ENCODE assay signal across 16 cellular contexts in genomic region chr3:177686671-177687070, GRCh38.
DNase-seq lines count a peak whose midpoint lies in the region; ATAC-seq, FAIRE-seq and TF ChIP-seq lines count a peak whose summit lies in the region.
"Had no signal": no experiment of that assay in that cellular context is flagged by ENCODE, and none has a peak within 500 bp of the region (broad histone marks: within the 10 kb centered on the region; RNA-seq: fewer than 3 reads in every experiment).

No MANE protein-coding gene starts in this region.

- H3K27ac Mint-ChIP-seq in GM23338 (no peak overlapping the region), nephron progenitor cell (peak overlapping the region; percentile 15)
- H3K27ac Mint-ChIP-seq in CD4-positive, alpha-beta T cell: no peak overlapping the region
- H3K27ac Mint-ChIP-seq: B cell had no signal

- BruUV-seq in K562 (replicated peaks; lab: Mats Ljungman, UMichigan): no TSS peak

- no peaks in the 10 kb centered on the region for H3K9me3 ChIP-seq in K562 (replicated peaks; ENCODE audit: control insufficient read depth, insufficient read depth, low read depth, low read length)
- no peaks in the 10 kb centered on the region for H3K9me3 ChIP-seq in CD4-positive, alpha-beta T cell (ENCODE audit: control insufficient read depth, low read length)
- H3K9me3 ChIP-seq: HAP-1 had no signal

- H3K9me1 ChIP-seq in K562 (ENCODE audit: control insufficient read depth, insufficient read depth, low read length): no peaks in the 10 kb centered on the region

- H3K4me1 Mint-ChIP-seq in GM23338 (peaks cover 22% of the 10 kb centered on the region), nephron progenitor cell (peaks cover 47% of the 10 kb centered on the region)
- H3K4me1 Mint-ChIP-seq in CD4-positive, alpha-beta T cell (ENCODE audit: low read depth): peaks cover 6% of the 10 kb centered on the region

- H3K27me3 Mint-ChIP-seq in GM23338 (ENCODE audit: insufficient read depth, low read depth, poor library complexity) (peaks cover 2% of the 10 kb centered on the region), nephron progenitor cell (ENCODE audit: low read depth, poor library complexity) (peaks cover 4% of the 10 kb centered on the region)
- H3K27me3 Mint-ChIP-seq in CD4-positive, alpha-beta T cell: no peaks in the 10 kb centered on the region

- H3K4me3 Mint-ChIP-seq in GM23338 (no peak overlapping the region), nephron progenitor cell (no peak overlapping the region)
- no peak overlapping the region for H3K4me3 Mint-ChIP-seq in CD4-positive, alpha-beta T cell
- H3K4me3 Mint-ChIP-seq: B cell; CD4-positive, alpha-beta memory T cell had no signal

- H4K20me1 ChIP-seq in GM23338 (replicated peaks; ENCODE audit: insufficient read depth) (no peaks in the 10 kb centered on the region), K562 (replicated peaks; ENCODE audit: control insufficient read depth, insufficient read depth, low read length) (no peaks in the 10 kb centered on the region)

- H3K9ac ChIP-seq in K562 (ENCODE audit: insufficient read depth in 1 of 2, low read depth in 2 of 2, low read length in 2 of 2): no peak overlapping the region

- intact Hi-C loops in K562 (cut with micrococcal nuclease) (no loop called here), posterior cingulate gyrus (cut with DNase I) (no loop called here)
- intact Hi-C loops in CD4-positive, alpha-beta T cell (cut with DNase I, micrococcal nuclease): loop anchor here in 1 of 2 experiments (10.0 kb wide), 1 partner anchor 632 kb away; no protein-coding TSS in a partner anchor

- TF ChIP-seq CTCF in GM23338 (conservative IDR thresholded peaks at IDR 0.05; ENCODE audit: low read depth in 2 of 2) (no peak), K562 (IDR thresholded peaks at IDR 0.05 in 2 of 3, conservative IDR thresholded peaks at IDR 0.05 in 1 of 3; ENCODE audit: insufficient read depth in 2 of 3, low read depth in 1 of 3, low read length in 3 of 3) (no peak), nephron progenitor cell (IDR thresholded peaks at IDR 0.05) (no peak)
- TF ChIP-seq CTCF in CD4-positive, alpha-beta T cell (IDR thresholded peaks at IDR 0.05): no peak

- no peaks in the 10 kb centered on the region for H3F3A ChIP-seq in GM23338 (replicated peaks; ENCODE audit: low read depth)

- no peak for FAIRE-seq in K562 (lab: Jason Lieb, UNC)
- FAIRE-seq: GM12892 had no signal

- no peak for TF ChIP-seq RAD21 in K562 (CRISPR knock-in tag; conservative IDR thresholded peaks at IDR 0.05 in 1 of 2, IDR thresholded peaks at IDR 0.05 in 1 of 2)

- no peak overlapping the region for H3K4me2 ChIP-seq in GM23338
- H3K4me2 ChIP-seq in K562 (ENCODE audit: insufficient read depth, low read length): no peak overlapping the region

- H2AFZ ChIP-seq in GM23338 (peak overlapping the region; percentile 78), K562 (ENCODE audit: low read depth, low read length) (no peak overlapping the region)

- POLR2A ChIA-PET in K562 (lab: Yijun Ruan, JAX): no interaction called here
- POLR2A ChIA-PET in CD4-positive, alpha-beta T cell (lab: Charles Lee): interaction anchor here (0.6 kb wide), 1 partner anchor 327 kb away, joined by 3 read pairs; no protein-coding TSS in a partner anchor

- H3K9me2 ChIP-seq in GM23338 (ENCODE audit: insufficient read depth): no peaks in the 10 kb centered on the region; the same call in 1 of the 2 replicates

- CTCF ChIA-PET in K562 (lab: Yijun Ruan, JAX; ENCODE audit: low intra/inter-chr PET ratio): no interaction called here
- CTCF ChIA-PET in CD4-positive, alpha-beta T cell (lab: Charles Lee): no interaction called here

- H3K79me2 ChIP-seq in GM23338 (replicated peaks; ENCODE audit: insufficient read depth): no peaks in the 10 kb centered on the region
- H3K79me2 ChIP-seq in K562 (ENCODE audit: control insufficient read depth, insufficient read depth, low read length): no peaks in the 10 kb centered on the region

- no peaks in the 10 kb centered on the region for H3K36me3 Mint-ChIP-seq in GM23338 (ENCODE audit: low read depth)
- H3K36me3 Mint-ChIP-seq in nephron progenitor cell (ENCODE audit: low read depth): peaks cover 14% of the 10 kb centered on the region
- no peaks in the 10 kb centered on the region for H3K36me3 Mint-ChIP-seq in CD4-positive, alpha-beta T cell (ENCODE audit: low read depth)
- H3K36me3 Mint-ChIP-seq: CD4-positive, alpha-beta memory T cell had no signal

- H3K36me3 ChIP-seq in GM23338 (ENCODE audit: insufficient read depth) (no peaks in the 10 kb centered on the region), K562 (ENCODE audit: control insufficient read depth, insufficient read depth, low read length) (no peaks in the 10 kb centered on the region)
- H3K36me3 ChIP-seq: HAP-1 had no signal

- no peaks in the 10 kb centered on the region for H3K9me3 Mint-ChIP-seq in GM23338
- peaks cover 13% of the 10 kb centered on the region for H3K9me3 Mint-ChIP-seq in nephron progenitor cell
- H3K9me3 Mint-ChIP-seq in CD4-positive, alpha-beta T cell: no peaks in the 10 kb centered on the region
- H3K9me3 Mint-ChIP-seq: CD4-positive, alpha-beta memory T cell had no signal

- in situ Hi-C loops in K562 (cut with MboI): no loop called here

- no peak for TF ChIP-seq EP300 in K562 (IDR thresholded peaks at IDR 0.05; ENCODE audit: low read length)

- TF ChIP-seq POLR2A in K562 (conservative IDR thresholded peaks at IDR 0.05): no peak

- no peak for DNase-seq in GM23338 (ENCODE audit: low spot score)
- no peak for DNase-seq in K562 (ENCODE audit: extremely low read depth in 1 of 4, low spot score in 3 of 4)
- no peak for DNase-seq in nephron progenitor cell
- peak in 6 of 10 donors; percentile 23 to 89 (median 58) for DNase-seq in posterior cingulate gyrus
- DNase-seq in CD4-positive, alpha-beta T cell: no peak
- DNase-seq in NCI-H510A (lab: John Stamatoyannopoulos, UW): no peak
- DNase-seq in T-helper 9 cell: no peak
- no peak for DNase-seq in stimulated activated CD4-positive, alpha-beta T cell treated with anti-CD3 and anti-CD28 coated beads, Interleukin-2, amount 100 ng/mL, for 24 hours
- DNase-seq: CD4-positive, alpha-beta memory T cell; DMS153; DMS79; GDM1 had no signal

- H3K4me1 ChIP-seq in GM23338 (ENCODE audit: insufficient read depth) (0 out of 2 replicates have a peak, but pooled peaks cover 8% of the 10 kb centered on the region), K562 (replicated peaks in 1 of 2; ENCODE audit: control insufficient read depth in 2 of 2, insufficient read depth in 2 of 2, low read length in 2 of 2) (no peaks in the 10 kb centered on the region; a peak in 1 of 5 replicates)
- H3K4me1 ChIP-seq: HAP-1 had no signal

- H3K4me3 ChIP-seq in GM23338: no peak overlapping the region
- H3K4me3 ChIP-seq in K562: no peak overlapping the region
- H3K4me3 ChIP-seq: HAP-1 had no signal

- 55% methylated on average over 8 of the region's 8 CpGs for WGBS in K562 (ENCODE audit: insufficient coverage, low coverage, missing lambda C conversion rate)

- H3K27me3 ChIP-seq in GM23338 (ENCODE audit: insufficient read depth): no peaks in the 10 kb centered on the region
- H3K27me3 ChIP-seq in K562 (ENCODE audit: control insufficient read depth in 2 of 2, insufficient read depth in 2 of 2, low read length in 2 of 2): no peaks in the 10 kb centered on the region
- H3K27me3 ChIP-seq in CD4-positive, alpha-beta T cell (ENCODE audit: control insufficient read depth, insufficient read depth, low read length): no peaks in the 10 kb centered on the region

- no peak overlapping the region for H3K27ac ChIP-seq in GM23338 (ENCODE audit: low read depth)
- H3K27ac ChIP-seq in K562 (ENCODE audit: extremely low read depth, low read depth, low read length): no peak overlapping the region
- H3K27ac ChIP-seq in CD4-positive, alpha-beta T cell (ENCODE audit: low read depth, low read length): no peak overlapping the region
- H3K27ac ChIP-seq: C4-2B had no signal

- ATAC-seq in GM23338 (no peak), K562 (no peak; the same call in 2 of the 3 replicates)
- ATAC-seq in CD4-positive, alpha-beta T cell (ENCODE audit: poor library complexity): no peak

TF ChIP-seq in GM23338, 12 proteins besides CTCF, POLR2A, EP300 and RAD21 (continues in another document):
- TF ChIP-seq POLR2AphosphoS5 (IDR thresholded peaks at IDR 0.05; ENCODE audit: low read depth) (no peak), ZNF331 (CRISPR knock-in tag; IDR thresholded peaks at IDR 0.05; ENCODE audit: low read depth) (no peak), NANOG (IDR thresholded peaks at IDR 0.05; ENCODE audit: borderline replicate concordance) (no peak), JUNB (IDR thresholded peaks at IDR 0.05; ENCODE audit: unreplicated experiment) (no peak)

TF ChIP-seq in K562, 482 proteins besides CTCF, POLR2A, EP300 and RAD21:
- TF ChIP-seq TEAD4 (IDR thresholded peaks at IDR 0.05; ENCODE audit: low read length) (no peak), TEAD4 (CRISPR knock-in tag; IDR thresholded peaks at IDR 0.05; ENCODE audit: borderline replicate concordance) (no peak), PHF8 (IDR thresholded peaks at IDR 0.05; ENCODE audit: borderline replicate concordance, low read length) (0 out of 2 replicates have a peak, but pooled peaks have one; percentile 7)
TF ChIP-seq in K562: peak in this region for 1.

Comparison
In these comparisons a context has a peak if more than half of its experiments do, and no peak if none do; other contexts are left out.
1. DNase-seq: peak in posterior cingulate gyrus (6 of 10); none in GM23338 (single experiment), K562 (0 of 4), nephron progenitor cell (single experiment), CD4-positive, alpha-beta T cell (0 of 10), NCI-H510A (single experiment), T-helper 9 cell (single experiment) and stimulated activated CD4-positive, alpha-beta T cell treated with anti-CD3 and anti-CD28 coated beads, Interleukin-2, amount 100 ng/mL, for 24 hours (0 of 2).